Comparison of ENCODE assay signal across 8 cellular contexts in the genomic region with DNA sequence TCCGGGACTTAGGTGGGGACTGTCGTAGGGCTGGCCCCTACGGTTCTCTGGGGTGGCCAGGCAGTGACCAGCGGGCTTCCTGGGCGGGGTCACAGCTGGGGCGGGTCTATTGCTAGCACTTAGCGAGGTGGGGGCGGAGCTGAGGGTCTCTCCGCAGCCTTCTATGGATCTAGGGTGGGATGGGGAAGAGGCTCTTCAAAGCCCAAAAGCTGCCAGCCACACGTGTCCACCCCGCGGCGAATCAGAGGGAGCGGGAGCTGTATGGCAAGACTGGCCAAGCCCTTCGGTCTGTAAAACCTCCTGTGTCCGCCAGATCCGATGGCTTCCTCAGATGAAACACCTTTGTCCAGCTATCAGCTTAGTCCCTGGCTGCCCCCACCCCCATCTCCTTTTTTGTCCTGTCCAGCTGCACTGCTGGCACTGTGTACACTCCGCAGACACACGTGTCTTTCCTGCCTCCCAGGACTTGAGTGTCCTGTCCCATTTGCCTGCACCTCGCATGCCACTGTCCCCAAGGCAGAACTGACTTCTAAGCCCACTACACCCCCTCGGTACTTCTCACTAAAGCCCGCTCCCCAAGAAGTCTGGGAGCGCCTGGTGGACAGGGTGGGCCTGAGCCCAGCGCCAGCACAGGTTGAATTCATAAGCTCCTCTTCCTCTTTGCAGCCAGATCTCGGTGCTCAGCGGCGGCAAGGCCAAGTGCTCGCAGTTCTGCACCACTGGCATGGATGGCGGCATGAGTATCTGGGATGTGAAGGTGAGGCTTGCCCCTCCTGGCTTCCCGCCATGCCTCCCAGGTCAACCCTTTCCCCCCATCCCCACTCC. TPM values are rescaled to one million over a fixed set of nuclear protein-coding genes. Genes with fewer than 3 reads are reported as not detected.
DNase-seq lines count a peak whose midpoint lies in the region; ATAC-seq and TF ChIP-seq lines count a peak whose summit lies in the region.

No MANE protein-coding gene starts in this region.

- no peaks in the 10 kb centered on the region for H3K9me3 ChIP-seq in iPS-18a (ENCODE audit: control insufficient read depth, low read depth, low read length)

- POLR2A ChIA-PET in GM10248 (lab: Yijun Ruan, JAX), result interaction anchor here (0.5 to 1.6 kb wide), 4 partner anchors 10 to 32 kb away, joined by 3 to 5 read pairs (median 4); a partner anchor contains a TSS

- peak overlapping the region; percentile 54 for H3K27ac ChIP-seq in iPS-18a (ENCODE audit: low read length)

- no peak for DNase-seq in stimulated activated naive CD8-positive, alpha-beta T cell treated with anti-CD3 and anti-CD28 coated beads, Interleukin-15, Interleukin-2, amounts not matched to agents 100 U/mL and 50 U/mL, for 24 hours
- DNase-seq in GM10248 (ENCODE audit: extremely low spot score) (no peak), GF-D8 (lab: John Stamatoyannopoulos, UW) (no peak)

- H3K36me3 ChIP-seq in iPS-18a (ENCODE audit: control insufficient read depth, low read depth, low read length), result peaks cover 37% of the 10 kb centered on the region

- H3K4me1 Mint-ChIP-seq in stimulated activated naive CD8-positive, alpha-beta T cell treated with anti-CD3 and anti-CD28 coated beads, Interleukin-15, Interleukin-2, amounts not matched to agents 100 ng/mL and 50 ng/mL, for 24 hours (ENCODE audit: low read depth), result peaks cover 25% of the 10 kb centered on the region
- H3K4me1 Mint-ChIP-seq in activated T-helper 17 cell treated with anti-CD3 and anti-CD28 coated beads, Interleukin-2, amount 50 U/mL, for 72 hours, result peaks cover 9% of the 10 kb centered on the region
- peaks cover 38% of the 10 kb centered on the region for H3K4me1 Mint-ChIP-seq in stimulated activated memory B cell treated with anti-CD40 and anti-IgM and Interleukin-4, amounts not matched to agents 10 μg/mL and 1 μg/mL and 100 μg/mL, for 72 hours

- no peaks in the 10 kb centered on the region for H3K9me3 Mint-ChIP-seq in stimulated activated naive CD8-positive, alpha-beta T cell treated with anti-CD3 and anti-CD28 coated beads, Interleukin-15, Interleukin-2, amounts not matched to agents 100 ng/mL and 50 ng/mL, for 24 hours
- H3K9me3 Mint-ChIP-seq in activated T-helper 17 cell treated with anti-CD3 and anti-CD28 coated beads, Interleukin-2, amount 50 U/mL, for 72 hours, result no peaks in the 10 kb centered on the region
- H3K9me3 Mint-ChIP-seq in stimulated activated memory B cell treated with anti-CD40 and anti-IgM and Interleukin-4, amounts not matched to agents 10 μg/mL and 1 μg/mL and 100 μg/mL, for 72 hours, result no peaks in the 10 kb centered on the region

- H3K27ac Mint-ChIP-seq in stimulated activated naive CD8-positive, alpha-beta T cell treated with anti-CD3 and anti-CD28 coated beads, Interleukin-15, Interleukin-2, amounts not matched to agents 100 ng/mL and 50 ng/mL, for 24 hours, result peak overlapping the region; percentile 83
- H3K27ac Mint-ChIP-seq in activated T-helper 17 cell treated with anti-CD3 and anti-CD28 coated beads, Interleukin-2, amount 50 U/mL, for 72 hours, result peak overlapping the region; percentile 65
- peak overlapping the region; percentile 83 for H3K27ac Mint-ChIP-seq in stimulated activated memory B cell treated with anti-CD40 and anti-IgM and Interleukin-4, amounts not matched to agents 10 μg/mL and 1 μg/mL and 100 μg/mL, for 72 hours

- CTCF ChIA-PET in GM10248 (lab: Yijun Ruan, JAX), result interaction anchor here (1.0 to 1.8 kb wide), 4 partner anchors 8 to 16 kb away, joined by 3 to 5 read pairs (median 4); a partner anchor contains a TSS

- ATAC-seq in stimulated activated naive CD8-positive, alpha-beta T cell treated with anti-CD3 and anti-CD28 coated beads, Interleukin-15, Interleukin-2, amounts not matched to agents 100 U/mL and 50 U/mL, for 24 hours, result no peak
- no peak for ATAC-seq in activated T-helper 17 cell treated with anti-CD3 and anti-CD28 coated beads, Interleukin-2, amount 50 U/mL, for 72 hours (replicated peaks)
- peak; percentile 16 for ATAC-seq in stimulated activated memory B cell treated with anti-CD40 and anti-IgM and Interleukin-4, amounts not matched to agents 10 μg/mL and 1 μg/mL and 100 μg/mL, for 72 hours
- no peak for ATAC-seq in GM21717 (IDR thresholded peaks at IDR 0.05; ENCODE audit: unreplicated experiment)

- peaks cover 57% of the 10 kb centered on the region for H3K36me3 Mint-ChIP-seq in stimulated activated naive CD8-positive, alpha-beta T cell treated with anti-CD3 and anti-CD28 coated beads, Interleukin-15, Interleukin-2, amounts not matched to agents 100 ng/mL and 50 ng/mL, for 24 hours (ENCODE audit: low read depth)
- H3K36me3 Mint-ChIP-seq in activated T-helper 17 cell treated with anti-CD3 and anti-CD28 coated beads, Interleukin-2, amount 50 U/mL, for 72 hours (ENCODE audit: low read depth), result peaks cover 100% of the 10 kb centered on the region
- peaks cover 46% of the 10 kb centered on the region for H3K36me3 Mint-ChIP-seq in stimulated activated memory B cell treated with anti-CD40 and anti-IgM and Interleukin-4, amounts not matched to agents 10 μg/mL and 1 μg/mL and 100 μg/mL, for 72 hours

- peak overlapping the region; percentile 62 for H3K4me3 Mint-ChIP-seq in stimulated activated naive CD8-positive, alpha-beta T cell treated with anti-CD3 and anti-CD28 coated beads, Interleukin-15, Interleukin-2, amounts not matched to agents 100 ng/mL and 50 ng/mL, for 24 hours
- H3K4me3 Mint-ChIP-seq in activated T-helper 17 cell treated with anti-CD3 and anti-CD28 coated beads, Interleukin-2, amount 50 U/mL, for 72 hours, result peak overlapping the region; percentile 57
- H3K4me3 Mint-ChIP-seq in stimulated activated memory B cell treated with anti-CD40 and anti-IgM and Interleukin-4, amounts not matched to agents 10 μg/mL and 1 μg/mL and 100 μg/mL, for 72 hours, result peak overlapping the region; percentile 77

- no peaks in the 10 kb centered on the region for H3K27me3 ChIP-seq in iPS-18a (ENCODE audit: control insufficient read depth, insufficient read depth, low read length)

- TF ChIP-seq CTCF in GM10248 (IDR thresholded peaks at IDR 0.05; ENCODE audit: control extremely low read depth, extremely low read depth, low read depth, missing control alignments), result no peak

- H3K4me3 ChIP-seq in iPS-18a (ENCODE audit: low read length), result peak overlapping the region; percentile 85

- H3K27me3 Mint-ChIP-seq in stimulated activated naive CD8-positive, alpha-beta T cell treated with anti-CD3 and anti-CD28 coated beads, Interleukin-15, Interleukin-2, amounts not matched to agents 100 ng/mL and 50 ng/mL, for 24 hours, result no peaks in the 10 kb centered on the region
- no peaks in the 10 kb centered on the region for H3K27me3 Mint-ChIP-seq in activated T-helper 17 cell treated with anti-CD3 and anti-CD28 coated beads, Interleukin-2, amount 50 U/mL, for 72 hours
- H3K27me3 Mint-ChIP-seq in stimulated activated memory B cell treated with anti-CD40 and anti-IgM and Interleukin-4, amounts not matched to agents 10 μg/mL and 1 μg/mL and 100 μg/mL, for 72 hours, result no peaks in the 10 kb centered on the region

- H3K4me1 ChIP-seq in iPS-18a (ENCODE audit: control insufficient read depth, low read depth, low read length), result peaks cover 3% of the 10 kb centered on the region

- H3K9ac ChIP-seq in iPS-18a (ENCODE audit: low read length), result peak overlapping the region; percentile 55

RNA-seq across cellular contexts. Expression of a gene that starts 14.8 kb away (rescaled TPM):
- 100 to 1,000 TPM in 1 of 2 donors, 10 to 100 TPM in 1; 73.7 to 129 TPM for total RNA-seq in activated T-helper 17 cell treated with anti-CD3 and anti-CD28 coated beads, Interleukin-2, amount 50 U/mL, for 72 hours

RNA-seq across cellular contexts. Expression of a gene that starts 15.2 kb away (rescaled TPM):
- total RNA-seq in activated T-helper 17 cell treated with anti-CD3 and anti-CD28 coated beads, Interleukin-2, amount 50 U/mL, for 72 hours, result 100 to 1,000 TPM in 1 of 2 donors, 10 to 100 TPM in 1; 96.1 to 138 TPM

RNA-seq across cellular contexts. Expression of a gene that starts 19.0 kb away (rescaled TPM):
- total RNA-seq in activated T-helper 17 cell treated with anti-CD3 and anti-CD28 coated beads, Interleukin-2, amount 50 U/mL, for 72 hours, result 100 to 1,000 TPM; 223 to 410 TPM

RNA-seq across cellular contexts. Expression of a gene that starts 45.0 kb away (rescaled TPM):
- total RNA-seq in activated T-helper 17 cell treated with anti-CD3 and anti-CD28 coated beads, Interleukin-2, amount 50 U/mL, for 72 hours, result 1 to 10 TPM; 4.3 to 5.4 TPM

RNA-seq across cellular contexts. Expression of a gene that starts 45.2 kb away (rescaled TPM):
- 10 to 100 TPM; 36.8 to 38.9 TPM for total RNA-seq in activated T-helper 17 cell treated with anti-CD3 and anti-CD28 coated beads, Interleukin-2, amount 50 U/mL, for 72 hours
